In the genomic region with DNA sequence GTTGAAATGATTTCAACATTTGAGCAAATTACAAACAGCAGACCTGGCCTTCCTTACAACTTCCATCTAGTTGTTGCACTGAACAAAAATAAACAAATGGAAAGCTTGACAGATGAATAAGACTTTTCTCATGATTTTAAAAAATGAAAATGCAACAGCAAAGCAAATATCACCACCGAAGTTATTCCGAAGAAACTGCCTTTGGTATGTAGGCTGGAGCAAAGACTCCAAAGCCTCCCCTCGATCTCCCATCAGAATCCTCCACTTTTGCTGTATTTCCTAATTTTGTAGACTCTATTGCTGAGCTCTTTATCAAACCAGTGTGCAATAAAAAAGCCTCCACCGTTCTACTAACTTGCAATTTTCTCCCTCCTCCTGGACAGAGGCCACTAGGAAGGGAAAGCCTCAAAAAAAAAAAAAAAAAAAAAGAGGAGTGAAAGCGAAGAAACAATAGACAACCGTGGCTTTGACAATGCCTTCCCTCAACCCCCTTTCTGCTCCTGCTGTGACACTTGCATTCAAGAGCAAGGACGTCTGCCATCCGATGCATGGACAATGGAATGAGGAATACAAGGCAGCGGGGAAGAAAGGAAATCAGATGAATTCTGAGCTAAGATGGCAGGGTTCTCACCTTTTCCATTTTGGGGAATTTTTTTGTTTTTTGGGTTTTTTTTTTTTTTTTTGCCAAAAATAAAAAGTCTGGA, we compare ENCODE assay signal across 22 cellular contexts.
DNase-seq lines count a peak whose midpoint lies in the region; TF ChIP-seq lines count a peak whose summit lies in the region.
"Had no signal": no experiment of that assay in that cellular context is flagged by ENCODE, and none has a peak within 500 bp of the region (broad histone marks: within the 10 kb centered on the region; RNA-seq: fewer than 3 reads in every experiment).

No MANE protein-coding gene starts in this region.

- H3K27ac ChIP-seq in GM23248, result no peak overlapping the region
- H3K27ac ChIP-seq in coronary artery, result peak overlapping the region in 1 of 2 donors; percentile 73
- H3K27ac ChIP-seq in iPS DF 6.9 (ENCODE audit: low read length), result no peak overlapping the region
- H3K27ac ChIP-seq: epithelial cell of prostate, KMS-11 had no signal

- DNase-seq in GM23248, result no peak
- DNase-seq in coronary artery (ENCODE audit: low spot score), result no peak
- peak; percentile 55 for DNase-seq in iPS DF 6.9 (ENCODE audit: low read depth, low spot score)
- DNase-seq in retina, result peak; percentile 44
- DNase-seq in stimulated activated CD4-positive, alpha-beta T cell treated with anti-CD3 and anti-CD28 coated beads, Interleukin-12 subunit alpha, Interleukin-12 subunit beta, amount 100 ng/mL, for 4 hours, result no peak
- no peak for DNase-seq in amniotic stem cell (lab: John Stamatoyannopoulos, UW)
- DNase-seq in activated CD8-positive, alpha-beta memory T cell treated with anti-CD3 and anti-CD28 coated beads, Interleukin-2, amount 50 U/mL, for 4 hours, result no peak
- DNase-seq in stimulated activated CD4-positive, alpha-beta T cell treated with anti-CD3 and anti-CD28 coated beads, Interleukin-4, amount 100 ng/mL, for 24 hours, result no peak
- DNase-seq: activated naive CD8-positive, alpha-beta T cell treated with anti-CD3 and anti-CD28 coated beads, Interleukin-2, amount 10 ng/mL, durations not matched to agents 7 days and 5 days; dermis blood vessel endothelial cell; GOT3; kidney; mammary epithelial cell; natural killer cell; NCI-H2081 treated with DMSO at 0.1 percent for 48 hours; NCI-H526 treated with DMSO at 0.1 percent for 48 hours; Right ventricle myocardium superior; small intestine; stimulated activated CD8-positive, alpha-beta memory T cell treated with anti-CD3 and anti-CD28 coated beads, Interleukin-4, amount 100 ng/mL, for 48 hours; SW 1271 had no signal

- no peaks in the 10 kb centered on the region for H3K9me2 ChIP-seq in GM23248 (ENCODE audit: insufficient read depth)

- H3K79me2 ChIP-seq in GM23248 (ENCODE audit: insufficient read depth), result peaks cover 56% of the 10 kb centered on the region

- H3K36me3 ChIP-seq in GM23248 (ENCODE audit: low read depth) (no peaks in the 10 kb centered on the region), iPS DF 6.9 (ENCODE audit: control insufficient read depth, insufficient read depth, low read length) (no peaks in the 10 kb centered on the region)

- peaks cover 19% of the 10 kb centered on the region for H3K4me1 ChIP-seq in GM23248 (ENCODE audit: insufficient read depth)
- H3K4me1 ChIP-seq in iPS DF 6.9 (ENCODE audit: control insufficient read depth, insufficient read depth, low read length), result peaks cover 5% of the 10 kb centered on the region

- H3F3A ChIP-seq in GM23248 (ENCODE audit: insufficient read depth), result no peaks in the 10 kb centered on the region; the same call in 1 of the 2 replicates

- H3K9me3 ChIP-seq in GM23248 (ENCODE audit: low read depth), result no peaks in the 10 kb centered on the region
- no peaks in the 10 kb centered on the region for H3K9me3 ChIP-seq in iPS DF 6.9 (ENCODE audit: control insufficient read depth, insufficient read depth, low read length)

- peak overlapping the region; percentile 28; the same call in 1 of the 2 replicates for H3K4me3 ChIP-seq in GM23248
- H3K4me3 ChIP-seq in coronary artery, result peak overlapping the region; percentile 41
- H3K4me3 ChIP-seq in iPS DF 6.9 (ENCODE audit: low read length), result no peak overlapping the region

- peak overlapping the region; percentile 9; the same call in 1 of the 2 replicates for H2AFZ ChIP-seq in GM23248

- no peaks in the 10 kb centered on the region; the same call in 1 of the 2 replicates for H4K20me1 ChIP-seq in GM23248 (ENCODE audit: insufficient read depth)

- 0 out of 2 replicates have a peak overlapping the region, but pooled peaks have one; percentile 6 for H3K9ac ChIP-seq in GM23248
- H3K9ac ChIP-seq: KMS-11 had no signal

- 39 to 46% methylated on average over 9 of the region's 9 CpGs for WGBS in GM23248 (ENCODE audit: low coverage in 1 of 2, low lambda C conversion rate in 2 of 2, missing lambda C conversion rate in 2 of 2), 2 experiments
- WGBS in iPS DF 6.9 (ENCODE audit: insufficient coverage, insufficient read length), result no CpG with 5 or more reads among the region's 9 CpGs

- H3K4me2 ChIP-seq in GM23248 (ENCODE audit: unreplicated experiment), result peak overlapping the region; percentile 48
- H3K4me2 ChIP-seq: KMS-11 had no signal

- H3K27me3 ChIP-seq in GM23248 (replicated peaks; ENCODE audit: insufficient read depth) (no peaks in the 10 kb centered on the region), iPS DF 6.9 (ENCODE audit: control insufficient read depth, insufficient read depth, low read length) (no peaks in the 10 kb centered on the region)

- in situ Hi-C loops in GM23248 (cut with MboI), result no loop called here

- no peak for TF ChIP-seq CTCF in coronary artery (IDR thresholded peaks at IDR 0.05)

Comparison
In these comparisons a context has a peak if more than half of its experiments do, and no peak if none do; other contexts are left out.
1. DNase-seq: peak in iPS DF 6.9 (single experiment) and retina (single experiment); none in GM23248 (single experiment), coronary artery (single experiment), stimulated activated CD4-positive, alpha-beta T cell treated with anti-CD3 and anti-CD28 coated beads, Interleukin-12 subunit alpha, Interleukin-12 subunit beta, amount 100 ng/mL, for 4 hours (single experiment), amniotic stem cell (single experiment), activated CD8-positive, alpha-beta memory T cell treated with anti-CD3 and anti-CD28 coated beads, Interleukin-2, amount 50 U/mL, for 4 hours (single experiment) and stimulated activated CD4-positive, alpha-beta T cell treated with anti-CD3 and anti-CD28 coated beads, Interleukin-4, amount 100 ng/mL, for 24 hours (single experiment).